1 cellular context compared by ENCODE assay signal in the genomic region with DNA sequence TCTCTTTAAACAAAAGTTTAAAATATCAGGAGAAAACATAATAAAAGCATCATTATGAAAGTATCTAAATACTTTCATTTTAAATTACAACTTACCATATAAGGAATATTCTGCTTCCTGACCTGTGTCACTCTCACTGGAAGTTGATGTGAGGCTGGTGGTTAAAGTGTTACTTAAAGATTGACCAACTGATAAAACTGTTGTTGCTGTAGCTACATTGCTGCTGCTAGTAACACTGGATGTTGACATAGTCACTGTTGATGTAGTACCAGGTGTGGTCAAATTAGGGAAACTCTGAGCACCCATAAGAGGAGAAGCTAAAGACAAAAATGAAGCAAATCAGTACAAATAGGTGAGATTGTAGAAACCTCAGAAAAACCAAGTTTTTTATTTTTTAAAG.
TF ChIP-seq lines count a peak whose summit lies in the region.

No MANE protein-coding gene starts in this region.

TF ChIP-seq in HepG2, 621 proteins besides CTCF, POLR2A, EP300 and RAD21 (continued from another document and continues in another):
- TF ChIP-seq, protein P1, sequence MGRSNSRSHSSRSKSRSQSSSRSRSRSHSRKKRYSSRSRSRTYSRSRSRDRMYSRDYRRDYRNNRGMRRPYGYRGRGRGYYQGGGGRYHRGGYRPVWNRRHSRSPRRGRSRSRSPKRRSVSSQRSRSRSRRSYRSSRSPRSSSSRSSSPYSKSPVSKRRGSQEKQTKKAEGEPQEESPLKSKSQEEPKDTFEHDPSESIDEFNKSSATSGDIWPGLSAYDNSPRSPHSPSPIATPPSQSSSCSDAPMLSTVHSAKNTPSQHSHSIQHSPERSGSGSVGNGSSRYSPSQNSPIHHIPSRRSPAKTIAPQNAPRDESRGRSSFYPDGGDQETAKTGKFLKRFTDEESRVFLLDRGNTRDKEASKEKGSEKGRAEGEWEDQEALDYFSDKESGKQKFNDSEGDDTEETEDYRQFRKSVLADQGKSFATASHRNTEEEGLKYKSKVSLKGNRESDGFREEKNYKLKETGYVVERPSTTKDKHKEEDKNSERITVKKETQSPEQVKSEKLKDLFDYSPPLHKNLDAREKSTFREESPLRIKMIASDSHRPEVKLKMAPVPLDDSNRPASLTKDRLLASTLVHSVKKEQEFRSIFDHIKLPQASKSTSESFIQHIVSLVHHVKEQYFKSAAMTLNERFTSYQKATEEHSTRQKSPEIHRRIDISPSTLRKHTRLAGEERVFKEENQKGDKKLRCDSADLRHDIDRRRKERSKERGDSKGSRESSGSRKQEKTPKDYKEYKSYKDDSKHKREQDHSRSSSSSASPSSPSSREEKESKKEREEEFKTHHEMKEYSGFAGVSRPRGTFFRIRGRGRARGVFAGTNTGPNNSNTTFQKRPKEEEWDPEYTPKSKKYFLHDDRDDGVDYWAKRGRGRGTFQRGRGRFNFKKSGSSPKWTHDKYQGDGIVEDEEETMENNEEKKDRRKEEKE (IDR thresholded peaks at IDR 0.05) = no peak
- TF ChIP-seq, protein P2, sequence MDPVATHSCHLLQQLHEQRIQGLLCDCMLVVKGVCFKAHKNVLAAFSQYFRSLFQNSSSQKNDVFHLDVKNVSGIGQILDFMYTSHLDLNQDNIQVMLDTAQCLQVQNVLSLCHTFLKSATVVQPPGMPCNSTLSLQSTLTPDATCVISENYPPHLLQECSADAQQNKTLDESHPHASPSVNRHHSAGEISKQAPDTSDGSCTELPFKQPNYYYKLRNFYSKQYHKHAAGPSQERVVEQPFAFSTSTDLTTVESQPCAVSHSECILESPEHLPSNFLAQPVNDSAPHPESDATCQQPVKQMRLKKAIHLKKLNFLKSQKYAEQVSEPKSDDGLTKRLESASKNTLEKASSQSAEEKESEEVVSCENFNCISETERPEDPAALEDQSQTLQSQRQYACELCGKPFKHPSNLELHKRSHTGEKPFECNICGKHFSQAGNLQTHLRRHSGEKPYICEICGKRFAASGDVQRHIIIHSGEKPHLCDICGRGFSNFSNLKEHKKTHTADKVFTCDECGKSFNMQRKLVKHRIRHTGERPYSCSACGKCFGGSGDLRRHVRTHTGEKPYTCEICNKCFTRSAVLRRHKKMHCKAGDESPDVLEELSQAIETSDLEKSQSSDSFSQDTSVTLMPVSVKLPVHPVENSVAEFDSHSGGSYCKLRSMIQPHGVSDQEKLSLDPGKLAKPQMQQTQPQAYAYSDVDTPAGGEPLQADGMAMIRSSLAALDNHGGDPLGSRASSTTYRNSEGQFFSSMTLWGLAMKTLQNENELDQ (CRISPR knock-in tag; IDR thresholded peaks at IDR 0.05; ENCODE audit: borderline replicate concordance) = no peak
- TF ChIP-seq ZBTB1 (CRISPR knock-in tag; IDR thresholded peaks at IDR 0.05; ENCODE audit: borderline replicate concordance) (no peak), PHF5A (CRISPR knock-in tag; IDR thresholded peaks at IDR 0.05; ENCODE audit: low read depth, unreplicated experiment) (peak; percentile 46), FOXJ3 (CRISPR knock-in tag; IDR thresholded peaks at IDR 0.05; ENCODE audit: borderline replicate concordance) (peak; percentile 82), IRF2 (CRISPR knock-in tag; IDR thresholded peaks at IDR 0.05) (peak; percentile 67; the same call in 1 of the 2 replicates), THAP11 (CRISPR knock-in tag; IDR thresholded peaks at IDR 0.05) (0 out of 2 replicates have a peak, but pooled peaks have one; percentile 18), POLR2AphosphoS2 (IDR thresholded peaks at IDR 0.05; ENCODE audit: low read depth, low read length) (0 out of 2 replicates have a peak, but pooled peaks have one; percentile 56), IKZF4 (CRISPR knock-in tag; IDR thresholded peaks at IDR 0.05; ENCODE audit: borderline replicate concordance, low read depth, not compliant biosample characterization) (no peak), GTF3A (CRISPR knock-in tag; conservative IDR thresholded peaks at IDR 0.05) (no peak), FOXA1 (IDR thresholded peaks at IDR 0.05) (no peak), FOXA1 (CRISPR knock-in tag; IDR thresholded peaks at IDR 0.05) (peak; percentile 93), SATB2 (CRISPR knock-in tag; IDR thresholded peaks at IDR 0.05) (no peak), YY1 (IDR thresholded peaks at IDR 0.05; ENCODE audit: insufficient read depth, insufficient replicate concordance, low read depth, low read length) (no peak), RBM22 (optimal IDR thresholded peaks at IDR 0.05; ENCODE audit: low read length) (peak; percentile 90), CBX5 (CRISPR knock-in tag; IDR thresholded peaks at IDR 0.05; ENCODE audit: borderline replicate concordance) (no peak), FOXK2 (IDR thresholded peaks at IDR 0.05) (peak; percentile 86), NKX3-1 (CRISPR knock-in tag; IDR thresholded peaks at IDR 0.05) (0 out of 2 replicates have a peak, but pooled peaks have one; percentile 23), ZNF337 (CRISPR knock-in tag; IDR thresholded peaks at IDR 0.05; ENCODE audit: borderline replicate concordance, low read depth) (no peak), RXRB (CRISPR knock-in tag; IDR thresholded peaks at IDR 0.05; ENCODE audit: borderline replicate concordance) (peak; percentile 60; the same call in 1 of the 2 replicates), ZSCAN20 (CRISPR knock-in tag; IDR thresholded peaks at IDR 0.05; ENCODE audit: borderline replicate concordance) (0 out of 2 replicates have a peak, but pooled peaks have one; percentile 62), SSRP1 (CRISPR knock-in tag; IDR thresholded peaks at IDR 0.05) (0 out of 2 replicates have a peak, but pooled peaks have one; percentile 45), KLF16 (CRISPR knock-in tag; IDR thresholded peaks at IDR 0.05) (no peak), ZNF460 (CRISPR knock-in tag; IDR thresholded peaks at IDR 0.05; ENCODE audit: borderline replicate concordance) (no peak), HOXA3 (CRISPR knock-in tag; IDR thresholded peaks at IDR 0.05) (no peak), MEF2D (CRISPR knock-in tag; IDR thresholded peaks at IDR 0.05) (0 out of 2 replicates have a peak, but pooled peaks have one; percentile 12), ZNF331 (CRISPR knock-in tag; IDR thresholded peaks at IDR 0.05) (peak; percentile 56; the same call in 1 of the 2 replicates), TARDBP (CRISPR knock-in tag; IDR thresholded peaks at IDR 0.05) (peak; percentile 29; the same call in 1 of the 2 replicates), XBP1 (CRISPR knock-in tag; IDR thresholded peaks at IDR 0.05) (0 out of 2 replicates have a peak, but pooled peaks have one; percentile 57), LCORL (IDR thresholded peaks at IDR 0.05) (no peak), LCORL (CRISPR knock-in tag; IDR thresholded peaks at IDR 0.05) (peak; percentile 92), ZNF589 (CRISPR knock-in tag; conservative IDR thresholded peaks at IDR 0.05) (no peak), ZNF264 (CRISPR knock-in tag; IDR thresholded peaks at IDR 0.05) (0 out of 2 replicates have a peak, but pooled peaks have one; percentile 49), ZNF652 (CRISPR knock-in tag; IDR thresholded peaks at IDR 0.05; ENCODE audit: borderline replicate concordance, low read depth) (peak; percentile 89), ZFP36L1 (CRISPR knock-in tag; IDR thresholded peaks at IDR 0.05) (peak; percentile 86; the same call in 1 of the 2 replicates), CEBPG (CRISPR knock-in tag; IDR thresholded peaks at IDR 0.05) (peak; percentile 76), ZNF737 (CRISPR knock-in tag; IDR thresholded peaks at IDR 0.05; ENCODE audit: borderline replicate concordance) (no peak), MAZ (IDR thresholded peaks at IDR 0.05; ENCODE audit: borderline replicate concordance, low read depth, low read length) (no peak), MAZ (CRISPR knock-in tag; IDR thresholded peaks at IDR 0.05; ENCODE audit: low read depth) (0 out of 2 replicates have a peak, but pooled peaks have one; percentile 25)
- TF ChIP-seq, protein P3, sequence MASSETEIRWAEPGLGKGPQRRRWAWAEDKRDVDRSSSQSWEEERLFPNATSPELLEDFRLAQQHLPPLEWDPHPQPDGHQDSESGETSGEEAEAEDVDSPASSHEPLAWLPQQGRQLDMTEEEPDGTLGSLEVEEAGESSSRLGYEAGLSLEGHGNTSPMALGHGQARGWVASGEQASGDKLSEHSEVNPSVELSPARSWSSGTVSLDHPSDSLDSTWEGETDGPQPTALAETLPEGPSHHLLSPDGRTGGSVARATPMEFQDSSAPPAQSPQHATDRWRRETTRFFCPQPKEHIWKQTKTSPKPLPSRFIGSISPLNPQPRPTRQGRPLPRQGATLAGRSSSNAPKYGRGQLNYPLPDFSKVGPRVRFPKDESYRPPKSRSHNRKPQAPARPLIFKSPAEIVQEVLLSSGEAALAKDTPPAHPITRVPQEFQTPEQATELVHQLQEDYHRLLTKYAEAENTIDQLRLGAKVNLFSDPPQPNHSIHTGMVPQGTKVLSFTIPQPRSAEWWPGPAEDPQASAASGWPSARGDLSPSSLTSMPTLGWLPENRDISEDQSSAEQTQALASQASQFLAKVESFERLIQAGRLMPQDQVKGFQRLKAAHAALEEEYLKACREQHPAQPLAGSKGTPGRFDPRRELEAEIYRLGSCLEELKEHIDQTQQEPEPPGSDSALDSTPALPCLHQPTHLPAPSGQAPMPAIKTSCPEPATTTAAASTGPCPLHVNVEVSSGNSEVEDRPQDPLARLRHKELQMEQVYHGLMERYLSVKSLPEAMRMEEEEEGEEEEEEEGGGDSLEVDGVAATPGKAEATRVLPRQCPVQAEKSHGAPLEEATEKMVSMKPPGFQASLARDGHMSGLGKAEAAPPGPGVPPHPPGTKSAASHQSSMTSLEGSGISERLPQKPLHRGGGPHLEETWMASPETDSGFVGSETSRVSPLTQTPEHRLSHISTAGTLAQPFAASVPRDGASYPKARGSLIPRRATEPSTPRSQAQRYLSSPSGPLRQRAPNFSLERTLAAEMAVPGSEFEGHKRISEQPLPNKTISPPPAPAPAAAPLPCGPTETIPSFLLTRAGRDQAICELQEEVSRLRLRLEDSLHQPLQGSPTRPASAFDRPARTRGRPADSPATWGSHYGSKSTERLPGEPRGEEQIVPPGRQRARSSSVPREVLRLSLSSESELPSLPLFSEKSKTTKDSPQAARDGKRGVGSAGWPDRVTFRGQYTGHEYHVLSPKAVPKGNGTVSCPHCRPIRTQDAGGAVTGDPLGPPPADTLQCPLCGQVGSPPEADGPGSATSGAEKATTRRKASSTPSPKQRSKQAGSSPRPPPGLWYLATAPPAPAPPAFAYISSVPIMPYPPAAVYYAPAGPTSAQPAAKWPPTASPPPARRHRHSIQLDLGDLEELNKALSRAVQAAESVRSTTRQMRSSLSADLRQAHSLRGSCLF (CRISPR knock-in tag; IDR thresholded peaks at IDR 0.05; ENCODE audit: borderline replicate concordance) = no peak
- TF ChIP-seq, protein P4, sequence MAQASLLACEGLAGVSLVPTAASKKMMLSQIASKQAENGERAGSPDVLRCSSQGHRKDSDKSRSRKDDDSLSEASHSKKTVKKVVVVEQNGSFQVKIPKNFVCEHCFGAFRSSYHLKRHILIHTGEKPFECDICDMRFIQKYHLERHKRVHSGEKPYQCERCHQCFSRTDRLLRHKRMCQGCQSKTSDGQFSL (CRISPR knock-in tag; IDR thresholded peaks at IDR 0.05) = no peak
- TF ChIP-seq, protein P5, sequence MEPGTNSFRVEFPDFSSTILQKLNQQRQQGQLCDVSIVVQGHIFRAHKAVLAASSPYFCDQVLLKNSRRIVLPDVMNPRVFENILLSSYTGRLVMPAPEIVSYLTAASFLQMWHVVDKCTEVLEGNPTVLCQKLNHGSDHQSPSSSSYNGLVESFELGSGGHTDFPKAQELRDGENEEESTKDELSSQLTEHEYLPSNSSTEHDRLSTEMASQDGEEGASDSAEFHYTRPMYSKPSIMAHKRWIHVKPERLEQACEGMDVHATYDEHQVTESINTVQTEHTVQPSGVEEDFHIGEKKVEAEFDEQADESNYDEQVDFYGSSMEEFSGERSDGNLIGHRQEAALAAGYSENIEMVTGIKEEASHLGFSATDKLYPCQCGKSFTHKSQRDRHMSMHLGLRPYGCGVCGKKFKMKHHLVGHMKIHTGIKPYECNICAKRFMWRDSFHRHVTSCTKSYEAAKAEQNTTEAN (CRISPR knock-in tag; conservative IDR thresholded peaks at IDR 0.05) = peak; percentile 39; the same call in 1 of the 2 replicates
- TF ChIP-seq, protein P6, sequence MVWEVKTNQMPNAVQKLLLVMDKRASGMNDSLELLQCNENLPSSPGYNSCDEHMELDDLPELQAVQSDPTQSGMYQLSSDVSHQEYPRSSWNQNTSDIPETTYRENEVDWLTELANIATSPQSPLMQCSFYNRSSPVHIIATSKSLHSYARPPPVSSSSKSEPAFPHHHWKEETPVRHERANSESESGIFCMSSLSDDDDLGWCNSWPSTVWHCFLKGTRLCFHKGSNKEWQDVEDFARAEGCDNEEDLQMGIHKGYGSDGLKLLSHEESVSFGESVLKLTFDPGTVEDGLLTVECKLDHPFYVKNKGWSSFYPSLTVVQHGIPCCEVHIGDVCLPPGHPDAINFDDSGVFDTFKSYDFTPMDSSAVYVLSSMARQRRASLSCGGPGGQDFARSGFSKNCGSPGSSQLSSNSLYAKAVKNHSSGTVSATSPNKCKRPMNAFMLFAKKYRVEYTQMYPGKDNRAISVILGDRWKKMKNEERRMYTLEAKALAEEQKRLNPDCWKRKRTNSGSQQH (CRISPR knock-in tag; IDR thresholded peaks at IDR 0.05; ENCODE audit: low read depth) = no peak
- TF ChIP-seq, protein P7, sequence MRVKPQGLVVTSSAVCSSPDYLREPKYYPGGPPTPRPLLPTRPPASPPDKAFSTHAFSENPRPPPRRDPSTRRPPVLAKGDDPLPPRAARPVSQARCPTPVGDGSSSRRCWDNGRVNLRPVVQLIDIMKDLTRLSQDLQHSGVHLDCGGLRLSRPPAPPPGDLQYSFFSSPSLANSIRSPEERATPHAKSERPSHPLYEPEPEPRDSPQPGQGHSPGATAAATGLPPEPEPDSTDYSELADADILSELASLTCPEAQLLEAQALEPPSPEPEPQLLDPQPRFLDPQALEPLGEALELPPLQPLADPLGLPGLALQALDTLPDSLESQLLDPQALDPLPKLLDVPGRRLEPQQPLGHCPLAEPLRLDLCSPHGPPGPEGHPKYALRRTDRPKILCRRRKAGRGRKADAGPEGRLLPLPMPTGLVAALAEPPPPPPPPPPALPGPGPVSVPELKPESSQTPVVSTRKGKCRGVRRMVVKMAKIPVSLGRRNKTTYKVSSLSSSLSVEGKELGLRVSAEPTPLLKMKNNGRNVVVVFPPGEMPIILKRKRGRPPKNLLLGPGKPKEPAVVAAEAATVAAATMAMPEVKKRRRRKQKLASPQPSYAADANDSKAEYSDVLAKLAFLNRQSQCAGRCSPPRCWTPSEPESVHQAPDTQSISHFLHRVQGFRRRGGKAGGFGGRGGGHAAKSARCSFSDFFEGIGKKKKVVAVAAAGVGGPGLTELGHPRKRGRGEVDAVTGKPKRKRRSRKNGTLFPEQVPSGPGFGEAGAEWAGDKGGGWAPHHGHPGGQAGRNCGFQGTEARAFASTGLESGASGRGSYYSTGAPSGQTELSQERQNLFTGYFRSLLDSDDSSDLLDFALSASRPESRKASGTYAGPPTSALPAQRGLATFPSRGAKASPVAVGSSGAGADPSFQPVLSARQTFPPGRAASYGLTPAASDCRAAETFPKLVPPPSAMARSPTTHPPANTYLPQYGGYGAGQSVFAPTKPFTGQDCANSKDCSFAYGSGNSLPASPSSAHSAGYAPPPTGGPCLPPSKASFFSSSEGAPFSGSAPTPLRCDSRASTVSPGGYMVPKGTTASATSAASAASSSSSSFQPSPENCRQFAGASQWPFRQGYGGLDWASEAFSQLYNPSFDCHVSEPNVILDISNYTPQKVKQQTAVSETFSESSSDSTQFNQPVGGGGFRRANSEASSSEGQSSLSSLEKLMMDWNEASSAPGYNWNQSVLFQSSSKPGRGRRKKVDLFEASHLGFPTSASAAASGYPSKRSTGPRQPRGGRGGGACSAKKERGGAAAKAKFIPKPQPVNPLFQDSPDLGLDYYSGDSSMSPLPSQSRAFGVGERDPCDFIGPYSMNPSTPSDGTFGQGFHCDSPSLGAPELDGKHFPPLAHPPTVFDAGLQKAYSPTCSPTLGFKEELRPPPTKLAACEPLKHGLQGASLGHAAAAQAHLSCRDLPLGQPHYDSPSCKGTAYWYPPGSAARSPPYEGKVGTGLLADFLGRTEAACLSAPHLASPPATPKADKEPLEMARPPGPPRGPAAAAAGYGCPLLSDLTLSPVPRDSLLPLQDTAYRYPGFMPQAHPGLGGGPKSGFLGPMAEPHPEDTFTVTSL (CRISPR knock-in tag; IDR thresholded peaks at IDR 0.05; ENCODE audit: borderline replicate concordance) = no peak; the same call in 1 of the 2 replicates
